ENCODE assay signal across 9 cellular contexts in the genomic region with DNA sequence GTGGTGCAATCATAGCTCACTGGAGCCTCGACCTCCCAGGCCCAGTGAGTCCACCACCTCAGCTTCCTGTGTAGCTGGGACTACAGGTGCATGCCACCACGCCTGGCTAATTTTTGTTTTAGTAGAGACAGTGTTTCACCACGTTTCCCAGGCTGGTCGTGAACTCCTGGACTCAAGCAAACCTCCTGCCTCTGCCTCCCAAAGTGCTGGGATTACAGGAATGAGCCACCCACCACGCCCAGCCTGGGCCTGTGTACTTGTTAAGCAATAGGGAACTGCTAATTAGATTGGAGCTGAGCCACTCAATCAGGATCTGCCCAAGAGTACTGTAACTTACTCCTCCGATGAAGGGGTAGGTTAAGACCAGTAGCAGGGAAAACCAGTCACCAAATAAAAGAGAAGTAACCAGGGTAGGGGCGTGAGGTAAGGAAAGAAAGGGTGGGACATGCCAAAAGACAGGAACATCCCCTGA. TPM values are rescaled to one million over a fixed set of nuclear protein-coding genes. Genes with fewer than 3 reads are reported as not detected.
A peak's percentile ranks its signal among the peaks of the same experiment; 100 is the strongest.
DNase-seq lines count a peak whose midpoint lies in the region; ATAC-seq and TF ChIP-seq lines count a peak whose summit lies in the region.
"Had no signal": no experiment of that assay in that cellular context is flagged by ENCODE, and none has a peak within 500 bp of the region (broad histone marks: within the 10 kb centered on the region; RNA-seq: fewer than 3 reads in every experiment).

No MANE protein-coding gene starts in this region.

- no peak for ATAC-seq in naive thymus-derived CD8-positive, alpha-beta T cell
- ATAC-seq in lower lobe of right lung, result no peak

- H3K4me3 Mint-ChIP-seq in activated naive CD8-positive, alpha-beta T cell, result peak overlapping the region; percentile 93
- peak overlapping the region; percentile 64 to 100 (median 82) for H3K4me3 Mint-ChIP-seq in naive thymus-derived CD8-positive, alpha-beta T cell

- H3K9me3 Mint-ChIP-seq in activated naive CD8-positive, alpha-beta T cell (ENCODE audit: low read depth), result no peaks in the 10 kb centered on the region
- H3K9me3 Mint-ChIP-seq in naive thymus-derived CD8-positive, alpha-beta T cell, result no peaks in the 10 kb centered on the region

- H3K36me3 ChIP-seq in lower lobe of right lung, result peaks cover 31% of the 10 kb centered on the region

- POLR2A ChIA-PET in naive thymus-derived CD8-positive, alpha-beta T cell (lab: Charles Lee), result interaction anchor here (0.6 to 4.0 kb wide), 4 partner anchors 15 to 1662 kb away, joined by 3 to 36 read pairs (median 8); a partner anchor contains a TSS

- peak; percentile 34 for DNase-seq in EH (ENCODE audit: low read depth)
- DNase-seq in LNCaP clone FGC (ENCODE audit: low read depth), result no peak
- DNase-seq in naive thymus-derived CD8-positive, alpha-beta T cell, result no peak
- DNase-seq in NCI-H1694 treated with DMSO at 0.1 percent for 48 hours (lab: John Stamatoyannopoulos, UW), result no peak
- DNase-seq in stimulated activated CD4-positive, alpha-beta T cell treated with anti-CD3 and anti-CD28 coated beads, Interleukin-4, amount 100 ng/mL, for 24 hours, result no peak
- no peak for DNase-seq in lower lobe of right lung
- no peak for DNase-seq in GOT3 (lab: John Stamatoyannopoulos, UW)

- peak overlapping the region; percentile 85 for H3K27ac Mint-ChIP-seq in activated naive CD8-positive, alpha-beta T cell
- H3K27ac Mint-ChIP-seq in naive thymus-derived CD8-positive, alpha-beta T cell, result peak overlapping the region; percentile 63 to 97 (median 87)

- H3K27ac ChIP-seq in lower lobe of right lung, result no peak overlapping the region
- H3K27ac ChIP-seq: parathyroid adenoma had no signal

- no peak for TF ChIP-seq CTCF in LNCaP clone FGC (IDR thresholded peaks at IDR 0.05; ENCODE audit: control insufficient read depth, extremely low read depth, insufficient read depth)
- TF ChIP-seq CTCF in lower lobe of right lung (IDR thresholded peaks at IDR 0.05), result no peak

- no peaks in the 10 kb centered on the region for H3K27me3 Mint-ChIP-seq in activated naive CD8-positive, alpha-beta T cell
- H3K27me3 Mint-ChIP-seq in naive thymus-derived CD8-positive, alpha-beta T cell, result no peaks in the 10 kb centered on the region

- peaks cover 41% of the 10 kb centered on the region for H3K4me1 ChIP-seq in lower lobe of right lung
- H3K4me1 ChIP-seq: parathyroid adenoma had no signal

- H3K4me1 Mint-ChIP-seq in activated naive CD8-positive, alpha-beta T cell (ENCODE audit: low read depth), result peaks cover 44% of the 10 kb centered on the region
- peaks cover 28 to 60% (median 57%) of the 10 kb centered on the region in 4 donors for H3K4me1 Mint-ChIP-seq in naive thymus-derived CD8-positive, alpha-beta T cell

- H3K4me3 ChIP-seq in LNCaP clone FGC (ENCODE audit: low read depth, low read length) (peak overlapping the region; percentile 74), lower lobe of right lung (no peak overlapping the region)

- H3K36me3 Mint-ChIP-seq in activated naive CD8-positive, alpha-beta T cell, result peaks cover 8% of the 10 kb centered on the region
- peaks cover 0 to 44% (median 7%) of the 10 kb centered on the region in 3 donors for H3K36me3 Mint-ChIP-seq in naive thymus-derived CD8-positive, alpha-beta T cell

- no peaks in the 10 kb centered on the region for H3K27me3 ChIP-seq in lower lobe of right lung (ENCODE audit: low read depth)

- intact Hi-C loops in lower lobe of right lung (cut with DNase I), result no loop called here

- no peaks in the 10 kb centered on the region for H3K9me3 ChIP-seq in lower lobe of right lung

RNA-seq across cellular contexts. Expression of a gene that starts 2.4 kb away (rescaled TPM):
- 100 to 1,000 TPM; 158 to 165 TPM for total RNA-seq in naive thymus-derived CD8-positive, alpha-beta T cell
- 100 to 1,000 TPM in 2 of 3 donors, 10 to 100 TPM in 1; 96.0 to 136 (median 106) TPM for polyA plus RNA-seq in naive thymus-derived CD8-positive, alpha-beta T cell
- 59.3 TPM for total RNA-seq in lower lobe of right lung

RNA-seq across cellular contexts. Expression of a gene that starts 16.3 kb away (rescaled TPM):
- 100 to 1,000 TPM; 188 to 200 TPM for total RNA-seq in naive thymus-derived CD8-positive, alpha-beta T cell
- 10 to 100 TPM; 45.5 to 96.6 (median 56.8) TPM for polyA plus RNA-seq in naive thymus-derived CD8-positive, alpha-beta T cell
- 147 TPM for total RNA-seq in lower lobe of right lung

RNA-seq across cellular contexts. Expression of a gene that starts 35.5 kb away (rescaled TPM):
- total RNA-seq in naive thymus-derived CD8-positive, alpha-beta T cell, result 100 to 1,000 TPM; 112 to 116 TPM
- polyA plus RNA-seq in naive thymus-derived CD8-positive, alpha-beta T cell, result 100 to 1,000 TPM; 122 to 164 (median 158) TPM
- 239 TPM for total RNA-seq in lower lobe of right lung

RNA-seq across cellular contexts. Expression of a gene that starts 58.4 kb away (rescaled TPM):
- total RNA-seq in naive thymus-derived CD8-positive, alpha-beta T cell, result not detected
- not detected for polyA plus RNA-seq in naive thymus-derived CD8-positive, alpha-beta T cell
- 0.62 TPM for total RNA-seq in lower lobe of right lung
